In the genomic region with DNA sequence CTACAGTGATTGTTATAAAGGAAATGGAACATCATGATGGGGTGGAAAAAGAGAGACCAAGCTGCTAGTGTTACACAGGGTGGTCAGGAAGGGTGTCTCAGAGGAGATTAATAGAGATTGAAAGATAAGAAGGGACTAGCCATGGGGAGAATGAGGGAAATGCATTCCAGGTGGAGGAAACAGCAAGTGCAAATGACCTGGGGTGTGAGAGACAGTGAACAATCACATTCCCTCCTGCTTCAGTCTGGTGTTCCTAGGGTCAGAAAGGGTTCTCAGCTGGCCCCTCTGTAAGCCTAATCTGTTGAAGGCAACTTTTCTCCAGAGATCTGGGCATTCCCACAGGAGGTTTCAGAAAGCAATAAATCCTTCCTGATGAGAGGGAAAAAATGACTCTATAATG, we compare ENCODE assay signal across 30 cellular contexts. TPM values are rescaled to one million over a fixed set of nuclear protein-coding genes. Genes with fewer than 3 reads are reported as not detected.
"Had no signal": no experiment of that assay in that cellular context is flagged by ENCODE, and none has a peak within 500 bp of the region (broad histone marks: within the 10 kb centered on the region; RNA-seq: fewer than 3 reads in every experiment).

No MANE protein-coding gene starts in this region.

- H3K4me3 ChIP-seq: heart left ventricle, left ventricle myocardium inferior, lung, mucosa of descending colon, neural progenitor cell, ovary, right atrium auricular region, right lobe of liver, smooth muscle cell, stomach, testis, thyroid gland, transverse colon, upper lobe of right lung, uterus had no signal

- H2AFZ ChIP-seq: neural progenitor cell had no signal

- H3K36me3 Mint-ChIP-seq: immature natural killer cell had no signal

- H3K27me3 ChIP-seq: ovary, right atrium auricular region, right lobe of liver, testis, uterus had no signal

- H3K27ac Mint-ChIP-seq: immature natural killer cell; naive thymus-derived CD4-positive, alpha-beta T cell; natural killer cell treated with Interleukin-12 subunit alpha and Interleukin-12 subunit beta and Interleukin-15 and Interleukin-18, amount 100 ng/mL, for 72 hours; neural progenitor cell; progenitor cell of endocrine pancreas; stimulated activated naive B cell treated with anti-CD40 and anti-IgM and Interleukin-4, amounts not matched to agents 10 μg/mL and 1 μg/mL and 100 μg/mL, for 72 hours had no signal

- H3K4me3 Mint-ChIP-seq: stimulated activated naive B cell treated with anti-CD40 and anti-IgM and Interleukin-4, amounts not matched to agents 10 μg/mL and 1 μg/mL and 100 μg/mL, for 72 hours had no signal

- H3K9me3 ChIP-seq: heart left ventricle, left ventricle myocardium inferior, mucosa of descending colon, neutrophil, ovary, right atrium auricular region, right lobe of liver, stomach, testis, thyroid gland, transverse colon, upper lobe of right lung, uterus had no signal

- DNase-seq: heart left ventricle; hypothalamus; immature natural killer cell; kidney; left ventricle myocardium inferior; mesendoderm; midbrain; mucosa of descending colon; naive thymus-derived CD4-positive, alpha-beta T cell; occipital lobe; ovary; right lobe of liver; stimulated activated CD4-positive, alpha-beta T cell treated with anti-CD3 and anti-CD28 coated beads, Interleukin-1b, Interleukin-23, amount 100 ng/mL, for 48 hours; stimulated activated CD4-positive, alpha-beta T cell treated with anti-CD3 and anti-CD28 coated beads, Interleukin-4, amount 100 ng/mL, for 1 hour; stimulated activated naive B cell treated with anti-CD40 and anti-IgM and Interleukin-4, amounts not matched to agents 10 μg/mL and 1 μg/mL and 100 μg/mL, for 72 hours; stimulated activated naive CD8-positive, alpha-beta T cell treated with anti-CD3 and anti-CD28 coated beads, Interleukin-15, Interleukin-2, amounts not matched to agents 100 U/mL and 50 U/mL, for 24 hours; stomach; testis; thyroid gland; transverse colon; upper lobe of right lung; uterus had no signal

- H3K36me3 ChIP-seq: heart left ventricle, left ventricle myocardium inferior, neural progenitor cell, neutrophil, ovary, right atrium auricular region, right lobe of liver, stomach, thyroid gland, transverse colon, upper lobe of right lung, uterus had no signal

- FAIRE-seq: islet of Langerhans, kidney had no signal

- H3K27ac ChIP-seq: heart left ventricle, left ventricle myocardium inferior, neural progenitor cell, neutrophil, ovary, right atrium auricular region, right lobe of liver, stomach, testis, thyroid gland, transverse colon, upper lobe of right lung, uterus had no signal

- ATAC-seq: heart left ventricle; mucosa of descending colon; naive thymus-derived CD4-positive, alpha-beta T cell; natural killer cell treated with Interleukin-12 subunit alpha and Interleukin-12 subunit beta and Interleukin-15 and Interleukin-18, amount 100 ng/mL, for 72 hours; right lobe of liver; stimulated activated naive B cell treated with anti-CD40 and anti-IgM and Interleukin-4, amounts not matched to agents 10 μg/mL and 1 μg/mL and 100 μg/mL, for 72 hours; stimulated activated naive CD8-positive, alpha-beta T cell treated with anti-CD3 and anti-CD28 coated beads, Interleukin-15, Interleukin-2, amounts not matched to agents 100 U/mL and 50 U/mL, for 24 hours; upper lobe of right lung had no signal

- H3K9me3 Mint-ChIP-seq: natural killer cell treated with Interleukin-12 subunit alpha and Interleukin-12 subunit beta and Interleukin-15 and Interleukin-18, amount 100 ng/mL, for 72 hours; neural progenitor cell had no signal

- H3K4me2 ChIP-seq: neural progenitor cell, smooth muscle cell had no signal

RNA-seq across cellular contexts. Expression of gene KCNB1, which starts 3.6 kb away (rescaled TPM):
- total RNA-seq: natural killer cell treated with Interleukin-12 subunit alpha and Interleukin-12 subunit beta and Interleukin-15 and Interleukin-18, amount 100 ng/mL, for 72 hours; smooth muscle cell had no signal
